Comparison of ENCODE assay signal across 1 cellular context in the genomic region with DNA sequence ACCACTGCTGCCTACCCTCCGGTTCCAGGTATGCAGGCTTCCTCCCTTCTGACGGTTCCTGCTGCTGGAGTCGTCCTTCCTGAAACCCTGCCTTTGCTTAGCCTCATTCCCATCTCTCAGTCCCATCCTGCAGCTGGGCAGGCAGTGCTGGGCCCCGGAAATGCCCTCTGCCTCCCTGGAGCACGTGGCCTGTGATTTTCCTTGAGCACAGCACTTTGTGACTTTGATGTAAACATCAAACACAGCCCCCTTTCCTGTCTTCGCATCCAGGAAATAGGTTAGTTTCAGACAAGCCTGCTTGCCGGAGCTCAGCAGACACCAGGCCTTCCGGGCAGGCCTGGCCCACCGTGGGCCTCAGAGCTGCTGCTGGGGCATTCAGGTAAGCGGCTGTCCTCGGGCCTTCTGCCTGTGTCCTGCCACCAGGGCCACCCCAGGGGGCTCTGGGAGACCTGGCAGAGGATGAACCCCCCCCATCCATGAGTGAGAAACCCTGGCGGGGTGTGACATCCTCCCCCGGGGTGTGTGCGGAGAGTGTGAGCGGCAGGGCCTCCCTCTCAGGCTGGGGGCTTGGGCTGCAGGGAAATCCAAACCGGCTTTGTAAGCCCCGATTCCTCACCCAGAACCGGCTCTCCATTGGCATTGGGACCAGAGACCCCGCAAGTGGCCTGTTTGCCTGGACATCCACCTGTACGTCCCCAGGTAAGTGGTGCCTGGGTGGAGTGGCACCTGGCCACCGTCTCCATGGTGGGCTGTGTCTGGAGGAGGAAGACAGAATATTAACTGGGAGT.
TF ChIP-seq lines count a peak whose summit lies in the region.

TSS of gene ZAP70 (plus strand) at position 281 of the 788 bp plus-strand sequence. CDS start 10,461 bp downstream, outside the sequence.

TF ChIP-seq in GM12878, 131 proteins besides CTCF, POLR2A, EP300 and RAD21 (continued from another document):
- TF ChIP-seq ESRRA (IDR thresholded peaks at IDR 0.05; ENCODE audit: low read length) (no peak), SUZ12 (IDR thresholded peaks at IDR 0.05; ENCODE audit: unreplicated experiment) (no peak), IKZF2 (IDR thresholded peaks at IDR 0.05) (no peak), GATAD2B (conservative IDR thresholded peaks at IDR 0.05; ENCODE audit: low read depth) (no peak), TAF1 (IDR thresholded peaks at IDR 0.05; ENCODE audit: borderline replicate concordance, low read depth, low read length) (no peak), NR2C2 (IDR thresholded peaks at IDR 0.05; ENCODE audit: borderline replicate concordance, control insufficient read depth, insufficient read length, low read depth) (no peak), JUND (IDR thresholded peaks at IDR 0.05; ENCODE audit: low read depth, low read length) (no peak), PML (IDR thresholded peaks at IDR 0.05; ENCODE audit: low read length) (no peak), LARP7 (IDR thresholded peaks at IDR 0.05) (no peak), KLF5 (IDR thresholded peaks at IDR 0.05; ENCODE audit: partially characterized antibody) (no peak), SMC3 (IDR thresholded peaks at IDR 0.05; ENCODE audit: borderline replicate concordance, low read length) (no peak), MTA2 (IDR thresholded peaks at IDR 0.05; ENCODE audit: low read depth) (no peak)
- TF ChIP-seq, protein P1, sequence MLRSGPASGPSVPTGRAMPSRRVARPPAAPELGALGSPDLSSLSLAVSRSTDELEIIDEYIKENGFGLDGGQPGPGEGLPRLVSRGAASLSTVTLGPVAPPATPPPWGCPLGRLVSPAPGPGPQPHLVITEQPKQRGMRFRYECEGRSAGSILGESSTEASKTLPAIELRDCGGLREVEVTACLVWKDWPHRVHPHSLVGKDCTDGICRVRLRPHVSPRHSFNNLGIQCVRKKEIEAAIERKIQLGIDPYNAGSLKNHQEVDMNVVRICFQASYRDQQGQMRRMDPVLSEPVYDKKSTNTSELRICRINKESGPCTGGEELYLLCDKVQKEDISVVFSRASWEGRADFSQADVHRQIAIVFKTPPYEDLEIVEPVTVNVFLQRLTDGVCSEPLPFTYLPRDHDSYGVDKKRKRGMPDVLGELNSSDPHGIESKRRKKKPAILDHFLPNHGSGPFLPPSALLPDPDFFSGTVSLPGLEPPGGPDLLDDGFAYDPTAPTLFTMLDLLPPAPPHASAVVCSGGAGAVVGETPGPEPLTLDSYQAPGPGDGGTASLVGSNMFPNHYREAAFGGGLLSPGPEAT (IDR thresholded peaks at IDR 0.05; ENCODE audit: low read depth): no peak
- TF ChIP-seq, protein P2, sequence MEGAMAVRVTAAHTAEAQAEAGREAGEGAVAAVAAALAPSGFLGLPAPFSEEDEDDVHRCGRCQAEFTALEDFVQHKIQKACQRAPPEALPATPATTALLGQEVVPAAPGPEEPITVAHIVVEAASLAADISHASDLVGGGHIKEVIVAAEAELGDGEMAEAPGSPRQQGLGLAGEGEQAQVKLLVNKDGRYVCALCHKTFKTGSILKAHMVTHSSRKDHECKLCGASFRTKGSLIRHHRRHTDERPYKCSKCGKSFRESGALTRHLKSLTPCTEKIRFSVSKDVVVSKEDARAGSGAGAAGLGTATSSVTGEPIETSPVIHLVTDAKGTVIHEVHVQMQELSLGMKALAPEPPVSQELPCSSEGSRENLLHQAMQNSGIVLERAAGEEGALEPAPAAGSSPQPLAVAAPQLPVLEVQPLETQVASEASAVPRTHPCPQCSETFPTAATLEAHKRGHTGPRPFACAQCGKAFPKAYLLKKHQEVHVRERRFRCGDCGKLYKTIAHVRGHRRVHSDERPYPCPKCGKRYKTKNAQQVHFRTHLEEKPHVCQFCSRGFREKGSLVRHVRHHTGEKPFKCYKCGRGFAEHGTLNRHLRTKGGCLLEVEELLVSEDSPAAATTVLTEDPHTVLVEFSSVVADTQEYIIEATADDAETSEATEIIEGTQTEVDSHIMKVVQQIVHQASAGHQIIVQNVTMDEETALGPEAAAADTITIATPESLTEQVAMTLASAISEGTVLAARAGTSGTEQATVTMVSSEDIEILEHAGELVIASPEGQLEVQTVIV (IDR thresholded peaks at IDR 0.05; ENCODE audit: borderline replicate concordance, partially characterized antibody): no peak
